Comparison of ENCODE assay signal across 26 cellular contexts in the genomic region with DNA sequence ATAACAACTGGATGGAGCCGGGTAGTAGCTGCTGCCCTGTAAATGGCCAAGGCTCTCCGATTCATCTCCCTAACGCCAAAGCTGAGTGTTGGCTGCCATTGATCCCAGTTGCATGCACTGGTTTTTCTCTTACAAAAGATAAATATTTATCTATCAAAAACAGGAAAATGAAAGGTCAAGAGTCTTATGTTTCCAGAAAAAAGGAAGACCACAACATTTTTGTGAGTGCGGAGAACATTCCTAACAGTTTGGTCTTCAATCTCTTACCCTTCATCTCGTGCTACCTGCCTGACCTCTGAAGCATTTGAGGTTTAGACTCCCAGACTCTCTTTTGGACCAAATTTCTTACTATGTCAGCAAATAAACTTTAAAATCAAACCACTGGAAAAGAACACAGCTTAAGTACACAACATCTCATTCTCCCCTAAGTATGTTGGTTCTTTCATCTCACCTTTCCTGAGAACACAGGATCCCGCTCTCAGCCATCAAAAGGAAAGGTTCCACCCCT.
DNase-seq lines count a peak whose midpoint lies in the region; ATAC-seq, FAIRE-seq and TF ChIP-seq lines count a peak whose summit lies in the region.
"Had no signal": no experiment of that assay in that cellular context is flagged by ENCODE, and none has a peak within 500 bp of the region (broad histone marks: within the 10 kb centered on the region; RNA-seq: fewer than 3 reads in every experiment).

No MANE protein-coding gene starts in this region.

- H3K9me3 ChIP-seq in A549 (no peaks in the 10 kb centered on the region), astrocyte (ENCODE audit: insufficient read depth, low read depth, low read length) (no peaks in the 10 kb centered on the region), gastroesophageal sphincter (no peaks in the 10 kb centered on the region), suprapubic skin (no peaks in the 10 kb centered on the region)
- H3K9me3 ChIP-seq: body of pancreas, left ventricle myocardium inferior had no signal

- no peak overlapping the region for H3K27ac Mint-ChIP-seq in astrocyte (ENCODE audit: unreplicated experiment)
- H3K27ac Mint-ChIP-seq: activated CD4-positive, alpha-beta T cell treated with anti-CD3 and anti-CD28 coated beads, Interleukin-2, amount 10 ng/mL, durations not matched to agents 24 days and 14 days; activated naive CD4-positive, alpha-beta T cell treated with anti-CD3 and anti-CD28 coated beads, Interleukin-2, amount 50 U/mL, for 24 hours; B cell; neural progenitor cell; T-helper 1 cell treated with Interleukin-12 subunit alpha and Interleukin-12 subunit beta and Interleukin-4 antibody, amounts not matched to agents 30 μg/mL and 1 μg/mL, for 36 hours had no signal

- no peak overlapping the region for H3K4me3 Mint-ChIP-seq in astrocyte (ENCODE audit: unreplicated experiment)
- H3K4me3 Mint-ChIP-seq: activated CD4-positive, alpha-beta T cell treated with anti-CD3 and anti-CD28 coated beads, Interleukin-2, amount 10 ng/mL, durations not matched to agents 24 days and 14 days; activated naive CD4-positive, alpha-beta T cell treated with anti-CD3 and anti-CD28 coated beads, Interleukin-2, amount 50 U/mL, for 24 hours; B cell; neural progenitor cell; T-helper 1 cell treated with Interleukin-12 subunit alpha and Interleukin-12 subunit beta and Interleukin-4 antibody, amounts not matched to agents 30 μg/mL and 1 μg/mL, for 36 hours had no signal

- H3K4me1 ChIP-seq in A549 (no peaks in the 10 kb centered on the region), astrocyte (ENCODE audit: insufficient read depth, low read length) (no peaks in the 10 kb centered on the region), gastroesophageal sphincter (peaks cover 10 to 95% (median 12%) of the 10 kb centered on the region in 3 donors), suprapubic skin (peaks cover 12% of the 10 kb centered on the region)

- H3K27me3 ChIP-seq in astrocyte (ENCODE audit: insufficient read depth, low read length) (no peaks in the 10 kb centered on the region), gastroesophageal sphincter (no peaks in the 10 kb centered on the region), suprapubic skin (no peaks in the 10 kb centered on the region)
- H3K27me3 ChIP-seq: body of pancreas, neural progenitor cell had no signal

- 71% methylated on average over 6 of the region's 6 CpGs for whole genome bisulfite sequencing in A549 (ENCODE audit: missing lambda C conversion rate)
- WGBS in gastroesophageal sphincter (ENCODE audit: low coverage in 1 of 2), 2 donors, result 45 to 66% methylated on average over 5 to 6 of the region's 6 CpGs
- 84% methylated on average over 6 of the region's 6 CpGs for WGBS in suprapubic skin

- H2AFZ ChIP-seq in astrocyte (ENCODE audit: low read depth, low read length), result no peak overlapping the region
- H2AFZ ChIP-seq: neural progenitor cell had no signal

- TF ChIP-seq CTCF in A549 (IDR thresholded peaks at IDR 0.05), result no peak
- no peak for TF ChIP-seq CTCF in astrocyte (IDR thresholded peaks at IDR 0.05; ENCODE audit: insufficient read depth, low read depth, low read length)
- no peak for TF ChIP-seq CTCF in gastroesophageal sphincter (IDR thresholded peaks at IDR 0.05)
- no peak for TF ChIP-seq CTCF in suprapubic skin (IDR thresholded peaks at IDR 0.05)
- no peak for TF ChIP-seq CTCF in GM10266 (IDR thresholded peaks at IDR 0.05; ENCODE audit: control insufficient read depth, insufficient read depth, low read depth, missing control alignments)

- H3K9ac ChIP-seq in astrocyte (ENCODE audit: low read length), result no peak overlapping the region
- H3K9ac ChIP-seq: neural progenitor cell had no signal

- in situ Hi-C loops in ACHN (cut with HindIII; ENCODE audit: low pct_ligation_motif_present, low pct_unique_long_range_greater_than_20kb, low sequenced_read_pairs), result no loop called here

- H3K9me3 Mint-ChIP-seq in astrocyte (ENCODE audit: unreplicated experiment), result no peaks in the 10 kb centered on the region
- H3K9me3 Mint-ChIP-seq: activated CD4-positive, alpha-beta T cell treated with anti-CD3 and anti-CD28 coated beads, Interleukin-2, amount 10 ng/mL, durations not matched to agents 24 days and 14 days; activated naive CD4-positive, alpha-beta T cell treated with anti-CD3 and anti-CD28 coated beads, Interleukin-2, amount 50 U/mL, for 24 hours; neural progenitor cell; T-helper 1 cell treated with Interleukin-12 subunit alpha and Interleukin-12 subunit beta and Interleukin-4 antibody, amounts not matched to agents 30 μg/mL and 1 μg/mL, for 36 hours had no signal

- H3K27me3 Mint-ChIP-seq in astrocyte (ENCODE audit: low read depth, unreplicated experiment), result peaks cover 4% of the 10 kb centered on the region
- H3K27me3 Mint-ChIP-seq: activated naive CD4-positive, alpha-beta T cell treated with anti-CD3 and anti-CD28 coated beads, Interleukin-2, amount 50 U/mL, for 24 hours had no signal

- ATAC-seq in A549, result no peak
- ATAC-seq in gastroesophageal sphincter, result no peak
- ATAC-seq: body of pancreas had no signal

- DNase-seq in A549 (ENCODE audit: low read depth in 1 of 2, low spot score in 1 of 2) (no peak), astrocyte (ENCODE audit: low read depth) (peak; percentile 77), pulmonary artery endothelial cell (ENCODE audit: low read depth, low spot score) (peak; percentile 20), suprapubic skin (ENCODE audit: low spot score in 2 of 2) (no peak), GM10266 (ENCODE audit: extremely low spot score) (no peak), NCI-H345 (lab: John Stamatoyannopoulos, UW) (no peak), ACHN (no peak)
- DNase-seq: activated CD4-positive, alpha-beta T cell treated with anti-CD3 and anti-CD28 coated beads, Interleukin-2, amount 10 ng/mL, durations not matched to agents 24 days and 14 days; body of pancreas; DMS79 treated with DMSO at 0.1 percent for 48 hours; Karpas-422; left ventricle myocardium inferior; NCI-H1105; NCI-H2029 treated with DMSO at 0.1 percent for 48 hours; NCI-H524 treated with DMSO at 0.1 percent for 48 hours; posterior cingulate gyrus; stimulated activated CD4-positive, alpha-beta T cell treated with anti-CD3 and anti-CD28 coated beads, Interleukin-2, amount 100 ng/mL, for 24 hours; stimulated activated naive CD4-positive, alpha-beta T cell treated with Interleukin-2 at 50 U/mL for 16 hours had no signal

- H3K4me2 ChIP-seq in A549 (no peak overlapping the region), astrocyte (ENCODE audit: low read length) (no peak overlapping the region)
- H3K4me2 ChIP-seq: neural progenitor cell had no signal

- H3K4me1 Mint-ChIP-seq in astrocyte (ENCODE audit: low read depth, unreplicated experiment), result peaks cover 12% of the 10 kb centered on the region
- H3K4me1 Mint-ChIP-seq: activated CD4-positive, alpha-beta T cell treated with anti-CD3 and anti-CD28 coated beads, Interleukin-2, amount 10 ng/mL, durations not matched to agents 24 days and 14 days; activated naive CD4-positive, alpha-beta T cell treated with anti-CD3 and anti-CD28 coated beads, Interleukin-2, amount 50 U/mL, for 24 hours; B cell had no signal

- no peak overlapping the region for H3K27ac ChIP-seq in A549
- no peak overlapping the region for H3K27ac ChIP-seq in astrocyte (ENCODE audit: low read depth, low read length)
- H3K27ac ChIP-seq in gastroesophageal sphincter, result peak overlapping the region; percentile 84 to 100 (median 94)
- no peak overlapping the region for H3K27ac ChIP-seq in suprapubic skin
- H3K27ac ChIP-seq: left ventricle myocardium inferior, neural progenitor cell had no signal

- peaks cover under 1% of the 10 kb centered on the region for H3K36me3 Mint-ChIP-seq in astrocyte (ENCODE audit: low read depth, unreplicated experiment)
- H3K36me3 Mint-ChIP-seq: activated naive CD4-positive, alpha-beta T cell treated with anti-CD3 and anti-CD28 coated beads, Interleukin-2, amount 50 U/mL, for 24 hours; neural progenitor cell had no signal

- FAIRE-seq in A549 (lab: Jason Lieb, UNC) (no peak), astrocyte (lab: Jason Lieb, UNC) (no peak)
- FAIRE-seq: colon, GM12892, HTR-8/SVneo had no signal

- TF ChIP-seq POLR2A in A549 (IDR thresholded peaks at IDR 0.05; ENCODE audit: low read length) (no peak), gastroesophageal sphincter (IDR thresholded peaks at IDR 0.05) (no peak), suprapubic skin (IDR thresholded peaks at IDR 0.05) (no peak)

- CTCF ChIA-PET in A549 (lab: Yijun Ruan, JAX), result no interaction called here

- H3K4me3 ChIP-seq in A549, result no peak overlapping the region
- no peak overlapping the region for H3K4me3 ChIP-seq in astrocyte (ENCODE audit: insufficient read depth, low read depth, low read length)
- H3K4me3 ChIP-seq in gastroesophageal sphincter, result peak overlapping the region; percentile 40 to 41
- H3K4me3 ChIP-seq in suprapubic skin, result no peak overlapping the region
- H3K4me3 ChIP-seq: body of pancreas, left ventricle myocardium inferior, neural progenitor cell had no signal

- no peak for TF ChIP-seq RAD21 in A549 (conservative IDR thresholded peaks at IDR 0.05 in 1 of 2, IDR thresholded peaks at IDR 0.05 in 1 of 2)

- no peaks in the 10 kb centered on the region for H3K36me3 ChIP-seq in astrocyte (ENCODE audit: insufficient read depth, low read length)
- H3K36me3 ChIP-seq in gastroesophageal sphincter, result no peaks in the 10 kb centered on the region
- no peaks in the 10 kb centered on the region for H3K36me3 ChIP-seq in suprapubic skin
- H3K36me3 ChIP-seq: neural progenitor cell had no signal

- no peaks in the 10 kb centered on the region for H3K79me2 ChIP-seq in astrocyte (ENCODE audit: insufficient read depth, low read length)

- TF ChIP-seq EP300 in A549 (IDR thresholded peaks at IDR 0.05) (no peak), gastroesophageal sphincter (IDR thresholded peaks at IDR 0.05) (no peak), suprapubic skin (IDR thresholded peaks at IDR 0.05) (no peak)

- POLR2A ChIA-PET in A549 (lab: Yijun Ruan, JAX), result no interaction called here

- no peaks in the 10 kb centered on the region for H4K20me1 ChIP-seq in astrocyte (ENCODE audit: insufficient read depth, low read length)

TF ChIP-seq in A549, 52 proteins besides CTCF, POLR2A, EP300 and RAD21:
- no peak for TF ChIP-seq ZNF302 (CRISPR knock-in tag; IDR thresholded peaks at IDR 0.05)
- peak; percentile 68 for TF ChIP-seq MAFK (IDR thresholded peaks at IDR 0.05; ENCODE audit: partially characterized antibody)

Comparison
In these comparisons a context has a peak if more than half of its experiments do, and no peak if none do; other contexts are left out.
1. DNase-seq: peak in astrocyte (single experiment) and pulmonary artery endothelial cell (single experiment); none in A549 (0 of 2), suprapubic skin (0 of 2), GM10266 (single experiment), NCI-H345 (single experiment) and ACHN (single experiment).
2. H3K27ac ChIP-seq: peak in gastroesophageal sphincter (4 of 4); none in A549 (0 of 2), astrocyte (single experiment) and suprapubic skin (single experiment).
3. H3K4me3 ChIP-seq: peak in gastroesophageal sphincter (2 of 2); none in A549 (single experiment), astrocyte (single experiment) and suprapubic skin (single experiment).